Comparison of ENCODE assay signal across 29 cellular contexts in genomic region chr1:40120128-40120527, GRCh38.
"Had no signal": no experiment of that assay in that cellular context is flagged by ENCODE, and none has a peak within 500 bp of the region (broad histone marks: within the 10 kb centered on the region; RNA-seq: fewer than 3 reads in every experiment).

No MANE protein-coding gene starts in this region.

- H3K4me1 ChIP-seq: colonic mucosa, esophagus muscularis mucosa, esophagus squamous epithelium, foreskin keratinocyte, gastrocnemius medialis, gastroesophageal sphincter, heart left ventricle, heart right ventricle had no signal

- H3K9me3 ChIP-seq: colonic mucosa, esophagus muscularis mucosa, esophagus squamous epithelium, gastrocnemius medialis, gastroesophageal sphincter, heart left ventricle, heart right ventricle had no signal

- H3K4me3 Mint-ChIP-seq: dendritic cell treated with granulocyte-macrophage colony-stimulating factor and Interleukin-4, amounts not matched to agents 40 ng/mL and 50 ng/mL, for 4 days; effector memory CD8-positive, alpha-beta T cell; endodermal cell had no signal

- H3K27ac ChIP-seq: colonic mucosa, coronary artery, dorsolateral prefrontal cortex, epithelial cell of prostate, esophagus muscularis mucosa, esophagus squamous epithelium, foreskin keratinocyte, gastrocnemius medialis, gastroesophageal sphincter, heart left ventricle, heart right ventricle had no signal

- H3K27me3 ChIP-seq: colonic mucosa, gastrocnemius medialis had no signal

- FAIRE-seq: colon, endometrium, endothelial cell of umbilical vein, frontal cortex had no signal

- H3K36me3 ChIP-seq: colonic mucosa, esophagus muscularis mucosa, esophagus squamous epithelium, gastrocnemius medialis, gastroesophageal sphincter, heart left ventricle, heart right ventricle had no signal

- DNase-seq: colonic mucosa; cortex of kidney; dermis blood vessel endothelial cell; dorsolateral prefrontal cortex; effector CD4-positive, alpha-beta T cell; effector CD8-positive, alpha-beta T cell; effector memory CD4-positive, alpha-beta T cell; effector memory CD8-positive, alpha-beta T cell; endodermal cell; erythroblast; esophagus squamous epithelium; foreskin fibroblast; foreskin keratinocyte; foreskin melanocyte; gastrocnemius medialis; glutamatergic neuron; head of caudate nucleus; heart left ventricle; heart right ventricle had no signal

- H3K4me3 ChIP-seq: colonic mucosa, coronary artery, dorsolateral prefrontal cortex, esophagus muscularis mucosa, esophagus squamous epithelium, gastrocnemius medialis, gastroesophageal sphincter, heart left ventricle, heart right ventricle had no signal

- H3K9me3 Mint-ChIP-seq: dendritic cell treated with granulocyte-macrophage colony-stimulating factor and Interleukin-4, amounts not matched to agents 40 ng/mL and 50 ng/mL, for 4 days; effector memory CD8-positive, alpha-beta T cell; endodermal cell had no signal

- ATAC-seq: effector memory CD8-positive, alpha-beta T cell; esophagus mucosa; foreskin keratinocyte; gastrocnemius medialis; gastroesophageal sphincter; heart left ventricle; heart right ventricle had no signal

- H3K4me1 Mint-ChIP-seq: endodermal cell had no signal

- H3K27ac Mint-ChIP-seq: dendritic cell treated with granulocyte-macrophage colony-stimulating factor and Interleukin-4, amounts not matched to agents 40 ng/mL and 50 ng/mL, for 4 days; effector memory CD8-positive, alpha-beta T cell; endodermal cell had no signal
